Comparison of ENCODE assay signal across 8 cellular contexts in the genomic region with DNA sequence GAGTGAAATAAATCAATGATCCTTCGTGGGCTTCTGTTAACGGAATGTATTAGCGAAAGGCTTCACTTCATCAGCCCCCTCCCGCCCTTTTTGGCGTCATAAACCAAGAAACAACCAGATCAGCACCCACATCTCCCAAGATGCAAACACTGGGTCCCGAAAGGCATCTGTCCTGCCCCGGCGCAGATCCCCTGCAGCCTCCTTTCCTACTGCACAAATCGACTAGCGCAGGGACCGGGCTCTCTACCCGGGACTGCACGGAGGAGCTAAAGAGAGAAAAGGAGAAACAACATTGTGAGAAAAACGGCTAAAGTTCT. TPM values are rescaled to one million over a fixed set of nuclear protein-coding genes. Genes with fewer than 3 reads are reported as not detected.
DNase-seq lines count a peak whose midpoint lies in the region; ATAC-seq lines count a peak whose summit lies in the region.

No MANE protein-coding gene starts in this region.

- H3K4me3 Mint-ChIP-seq in activated CD4-positive, alpha-beta T cell treated with anti-CD3 and anti-CD28 coated beads, Interleukin-2, amount 10 ng/mL, durations not matched to agents 24 days and 14 days, result peak overlapping the region; percentile 92
- H3K4me3 Mint-ChIP-seq in activated naive CD8-positive, alpha-beta T cell treated with anti-CD3 and anti-CD28 coated beads, Interleukin-2, amount 50 U/mL, for 24 hours, result peak overlapping the region; percentile 99
- peak overlapping the region; percentile 88 to 93 (median 92) for H3K4me3 Mint-ChIP-seq in immature natural killer cell

- H3K27ac Mint-ChIP-seq in activated CD4-positive, alpha-beta T cell treated with anti-CD3 and anti-CD28 coated beads, Interleukin-2, amount 10 ng/mL, durations not matched to agents 24 days and 14 days, result peak overlapping the region; percentile 87
- H3K27ac Mint-ChIP-seq in activated naive CD8-positive, alpha-beta T cell treated with anti-CD3 and anti-CD28 coated beads, Interleukin-2, amount 50 U/mL, for 24 hours, result peak overlapping the region; percentile 83
- H3K27ac Mint-ChIP-seq in immature natural killer cell, result peak overlapping the region; percentile 74 to 88 (median 83)

- peak overlapping the region; percentile 84 for H3K27ac ChIP-seq in temporal lobe (ENCODE audit: low read depth, low read length)

- peak; percentile 6 for ATAC-seq in HG03108 (IDR thresholded peaks at IDR 0.05; ENCODE audit: unreplicated experiment)
- ATAC-seq in activated naive CD8-positive, alpha-beta T cell treated with anti-CD3 and anti-CD28 coated beads, Interleukin-2, amount 50 U/mL, for 24 hours, result peak; percentile 5

- H3K27me3 Mint-ChIP-seq in activated CD4-positive, alpha-beta T cell treated with anti-CD3 and anti-CD28 coated beads, Interleukin-2, amount 10 ng/mL, durations not matched to agents 24 days and 14 days, result peaks cover 9% of the 10 kb centered on the region
- peaks cover 6% of the 10 kb centered on the region for H3K27me3 Mint-ChIP-seq in activated naive CD8-positive, alpha-beta T cell treated with anti-CD3 and anti-CD28 coated beads, Interleukin-2, amount 50 U/mL, for 24 hours
- peaks cover 9 to 27% (median 12%) of the 10 kb centered on the region in 3 donors for H3K27me3 Mint-ChIP-seq in immature natural killer cell (ENCODE audit: low read depth in 3 of 3)

- no peaks in the 10 kb centered on the region for H3K9me3 Mint-ChIP-seq in activated CD4-positive, alpha-beta T cell treated with anti-CD3 and anti-CD28 coated beads, Interleukin-2, amount 10 ng/mL, durations not matched to agents 24 days and 14 days
- no peaks in the 10 kb centered on the region for H3K9me3 Mint-ChIP-seq in activated naive CD8-positive, alpha-beta T cell treated with anti-CD3 and anti-CD28 coated beads, Interleukin-2, amount 50 U/mL, for 24 hours
- peaks cover 0 to 1% (median 0%) of the 10 kb centered on the region in 6 donors for H3K9me3 Mint-ChIP-seq in immature natural killer cell

- H3K4me1 Mint-ChIP-seq in activated CD4-positive, alpha-beta T cell treated with anti-CD3 and anti-CD28 coated beads, Interleukin-2, amount 10 ng/mL, durations not matched to agents 24 days and 14 days, result peaks cover 27% of the 10 kb centered on the region
- H3K4me1 Mint-ChIP-seq in activated naive CD8-positive, alpha-beta T cell treated with anti-CD3 and anti-CD28 coated beads, Interleukin-2, amount 50 U/mL, for 24 hours, result peaks cover 26% of the 10 kb centered on the region
- H3K4me1 Mint-ChIP-seq in immature natural killer cell, result peaks cover 18 to 25% of the 10 kb centered on the region in 2 donors

- intact Hi-C loops in activated CD4-positive, alpha-beta T cell treated with anti-CD3 and anti-CD28 coated beads, Interleukin-2, amount 10 ng/mL, durations not matched to agents 24 days and 14 days (cut with micrococcal nuclease), result loop anchor here (1.0 to 10.0 kb wide), 5 partner anchors 155 to 872 kb away; a partner anchor contains a TSS

- peaks cover 6% of the 10 kb centered on the region for H3K36me3 Mint-ChIP-seq in activated CD4-positive, alpha-beta T cell treated with anti-CD3 and anti-CD28 coated beads, Interleukin-2, amount 10 ng/mL, durations not matched to agents 24 days and 14 days (ENCODE audit: low read depth)
- H3K36me3 Mint-ChIP-seq in activated naive CD8-positive, alpha-beta T cell treated with anti-CD3 and anti-CD28 coated beads, Interleukin-2, amount 50 U/mL, for 24 hours (ENCODE audit: low read depth), result peaks cover 5% of the 10 kb centered on the region
- H3K36me3 Mint-ChIP-seq in immature natural killer cell, result no peaks in the 10 kb centered on the region

- no peak for DNase-seq in activated CD4-positive, alpha-beta T cell treated with anti-CD3 and anti-CD28 coated beads, Interleukin-2, amount 10 ng/mL, durations not matched to agents 24 days and 14 days
- DNase-seq in activated CD4-positive, alpha-beta T cell treated with anti-CD3 and anti-CD28 coated beads for 48 hours, result no peak
- no peak for DNase-seq in activated naive CD8-positive, alpha-beta T cell treated with anti-CD3 and anti-CD28 coated beads, Interleukin-2, amount 50 U/mL, for 24 hours
- no peak for DNase-seq in immature natural killer cell
- no peak for DNase-seq in stimulated activated CD4-positive, alpha-beta T cell treated with anti-CD3 and anti-CD28 coated beads, Interleukin-2, amount 100 ng/mL, for 24 hours
- DNase-seq in stimulated activated CD4-positive, alpha-beta T cell treated with anti-CD3 and anti-CD28 coated beads, Interleukin-2, amount 100 ng/mL, for 48 hours, result no peak

RNA-seq across cellular contexts. Expression of a gene that starts 0.6 kb away (rescaled TPM):
- 7.7 and 10.5 TPM in 2 replicates for total RNA-seq in activated CD4-positive, alpha-beta T cell treated with anti-CD3 and anti-CD28 coated beads, Interleukin-2, amount 10 ng/mL, durations not matched to agents 24 days and 14 days
- polyA plus RNA-seq in immature natural killer cell, result 1 to 10 TPM in 2 of 3 donors, not detected in 1; 2.1 to 2.5 TPM
- total RNA-seq in temporal lobe, result 89.0 TPM
